ENCODE assay signal across 1 cellular context in genomic region chr2:44572196-44572900, GRCh38.
TF ChIP-seq lines count a peak whose summit lies in the region.

No MANE protein-coding gene starts in this region.

TF ChIP-seq in GM12878, 131 proteins besides CTCF, POLR2A, EP300 and RAD21 (continued from another document and continues in another):
- TF ChIP-seq, protein P1, sequence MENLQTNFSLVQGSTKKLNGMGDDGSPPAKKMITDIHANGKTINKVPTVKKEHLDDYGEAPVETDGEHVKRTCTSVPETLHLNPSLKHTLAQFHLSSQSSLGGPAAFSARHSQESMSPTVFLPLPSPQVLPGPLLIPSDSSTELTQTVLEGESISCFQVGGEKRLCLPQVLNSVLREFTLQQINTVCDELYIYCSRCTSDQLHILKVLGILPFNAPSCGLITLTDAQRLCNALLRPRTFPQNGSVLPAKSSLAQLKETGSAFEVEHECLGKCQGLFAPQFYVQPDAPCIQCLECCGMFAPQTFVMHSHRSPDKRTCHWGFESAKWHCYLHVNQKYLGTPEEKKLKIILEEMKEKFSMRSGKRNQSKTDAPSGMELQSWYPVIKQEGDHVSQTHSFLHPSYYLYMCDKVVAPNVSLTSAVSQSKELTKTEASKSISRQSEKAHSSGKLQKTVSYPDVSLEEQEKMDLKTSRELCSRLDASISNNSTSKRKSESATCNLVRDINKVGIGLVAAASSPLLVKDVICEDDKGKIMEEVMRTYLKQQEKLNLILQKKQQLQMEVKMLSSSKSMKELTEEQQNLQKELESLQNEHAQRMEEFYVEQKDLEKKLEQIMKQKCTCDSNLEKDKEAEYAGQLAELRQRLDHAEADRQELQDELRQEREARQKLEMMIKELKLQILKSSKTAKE (IDR thresholded peaks at IDR 0.05; ENCODE audit: low read depth, poor library complexity, severe bottlenecking): no peak
- no peak for TF ChIP-seq SPI1 (IDR thresholded peaks at IDR 0.05; ENCODE audit: borderline replicate concordance, insufficient read depth, low read depth, low read length)
- TF ChIP-seq FOXK2 (IDR thresholded peaks at IDR 0.05): no peak
- TF ChIP-seq, protein P2, sequence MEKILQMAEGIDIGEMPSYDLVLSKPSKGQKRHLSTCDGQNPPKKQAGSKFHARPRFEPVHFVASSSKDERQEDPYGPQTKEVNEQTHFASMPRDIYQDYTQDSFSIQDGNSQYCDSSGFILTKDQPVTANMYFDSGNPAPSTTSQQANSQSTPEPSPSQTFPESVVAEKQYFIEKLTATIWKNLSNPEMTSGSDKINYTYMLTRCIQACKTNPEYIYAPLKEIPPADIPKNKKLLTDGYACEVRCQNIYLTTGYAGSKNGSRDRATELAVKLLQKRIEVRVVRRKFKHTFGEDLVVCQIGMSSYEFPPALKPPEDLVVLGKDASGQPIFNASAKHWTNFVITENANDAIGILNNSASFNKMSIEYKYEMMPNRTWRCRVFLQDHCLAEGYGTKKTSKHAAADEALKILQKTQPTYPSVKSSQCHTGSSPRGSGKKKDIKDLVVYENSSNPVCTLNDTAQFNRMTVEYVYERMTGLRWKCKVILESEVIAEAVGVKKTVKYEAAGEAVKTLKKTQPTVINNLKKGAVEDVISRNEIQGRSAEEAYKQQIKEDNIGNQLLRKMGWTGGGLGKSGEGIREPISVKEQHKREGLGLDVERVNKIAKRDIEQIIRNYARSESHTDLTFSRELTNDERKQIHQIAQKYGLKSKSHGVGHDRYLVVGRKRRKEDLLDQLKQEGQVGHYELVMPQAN (conservative IDR thresholded peaks at IDR 0.05): no peak
- no peak for TF ChIP-seq POLR2AphosphoS2 (IDR thresholded peaks at IDR 0.05; ENCODE audit: low read depth, low read length)
- TF ChIP-seq CBX3 (IDR thresholded peaks at IDR 0.05; ENCODE audit: borderline replicate concordance, low read depth): no peak
- TF ChIP-seq BCL11A (IDR thresholded peaks at IDR 0.05; ENCODE audit: low read depth, low read length): no peak
- no peak for TF ChIP-seq NBN (IDR thresholded peaks at IDR 0.05)
- TF ChIP-seq, protein P3, sequence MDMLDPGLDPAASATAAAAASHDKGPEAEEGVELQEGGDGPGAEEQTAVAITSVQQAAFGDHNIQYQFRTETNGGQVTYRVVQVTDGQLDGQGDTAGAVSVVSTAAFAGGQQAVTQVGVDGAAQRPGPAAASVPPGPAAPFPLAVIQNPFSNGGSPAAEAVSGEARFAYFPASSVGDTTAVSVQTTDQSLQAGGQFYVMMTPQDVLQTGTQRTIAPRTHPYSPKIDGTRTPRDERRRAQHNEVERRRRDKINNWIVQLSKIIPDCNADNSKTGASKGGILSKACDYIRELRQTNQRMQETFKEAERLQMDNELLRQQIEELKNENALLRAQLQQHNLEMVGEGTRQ (IDR thresholded peaks at IDR 0.05; ENCODE audit: borderline replicate concordance, low read depth, low read length): no peak
- no peak for TF ChIP-seq RCOR1 (conservative IDR thresholded peaks at IDR 0.05; ENCODE audit: low read depth, low read length)
- no peak for TF ChIP-seq SMC3 (IDR thresholded peaks at IDR 0.05; ENCODE audit: borderline replicate concordance, low read length)
- no peak for TF ChIP-seq E4F1 (IDR thresholded peaks at IDR 0.05; ENCODE audit: borderline replicate concordance, partially characterized antibody)
- TF ChIP-seq CHD2 (IDR thresholded peaks at IDR 0.05; ENCODE audit: borderline replicate concordance, low read depth, low read length): no peak
- no peak for TF ChIP-seq RB1 (IDR thresholded peaks at IDR 0.05; ENCODE audit: borderline replicate concordance)
- peak; percentile 51 to 71; a peak in 3 of 4 replicates for TF ChIP-seq IKZF2 (IDR thresholded peaks at IDR 0.05)
- TF ChIP-seq ASH2L (IDR thresholded peaks at IDR 0.05; ENCODE audit: borderline replicate concordance, low read depth): no peak
- TF ChIP-seq JUNB (IDR thresholded peaks at IDR 0.05): peak; percentile 98
- TF ChIP-seq CREM (IDR thresholded peaks at IDR 0.05; ENCODE audit: low read depth): peak; percentile 52; the same call in 1 of the 2 replicates
- TF ChIP-seq, protein P4, sequence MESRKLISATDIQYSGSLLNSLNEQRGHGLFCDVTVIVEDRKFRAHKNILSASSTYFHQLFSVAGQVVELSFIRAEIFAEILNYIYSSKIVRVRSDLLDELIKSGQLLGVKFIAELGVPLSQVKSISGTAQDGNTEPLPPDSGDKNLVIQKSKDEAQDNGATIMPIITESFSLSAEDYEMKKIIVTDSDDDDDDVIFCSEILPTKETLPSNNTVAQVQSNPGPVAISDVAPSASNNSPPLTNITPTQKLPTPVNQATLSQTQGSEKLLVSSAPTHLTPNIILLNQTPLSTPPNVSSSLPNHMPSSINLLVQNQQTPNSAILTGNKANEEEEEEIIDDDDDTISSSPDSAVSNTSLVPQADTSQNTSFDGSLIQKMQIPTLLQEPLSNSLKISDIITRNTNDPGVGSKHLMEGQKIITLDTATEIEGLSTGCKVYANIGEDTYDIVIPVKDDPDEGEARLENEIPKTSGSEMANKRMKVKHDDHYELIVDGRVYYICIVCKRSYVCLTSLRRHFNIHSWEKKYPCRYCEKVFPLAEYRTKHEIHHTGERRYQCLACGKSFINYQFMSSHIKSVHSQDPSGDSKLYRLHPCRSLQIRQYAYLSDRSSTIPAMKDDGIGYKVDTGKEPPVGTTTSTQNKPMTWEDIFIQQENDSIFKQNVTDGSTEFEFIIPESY (IDR thresholded peaks at IDR 0.05): no peak
- TF ChIP-seq, protein P5, sequence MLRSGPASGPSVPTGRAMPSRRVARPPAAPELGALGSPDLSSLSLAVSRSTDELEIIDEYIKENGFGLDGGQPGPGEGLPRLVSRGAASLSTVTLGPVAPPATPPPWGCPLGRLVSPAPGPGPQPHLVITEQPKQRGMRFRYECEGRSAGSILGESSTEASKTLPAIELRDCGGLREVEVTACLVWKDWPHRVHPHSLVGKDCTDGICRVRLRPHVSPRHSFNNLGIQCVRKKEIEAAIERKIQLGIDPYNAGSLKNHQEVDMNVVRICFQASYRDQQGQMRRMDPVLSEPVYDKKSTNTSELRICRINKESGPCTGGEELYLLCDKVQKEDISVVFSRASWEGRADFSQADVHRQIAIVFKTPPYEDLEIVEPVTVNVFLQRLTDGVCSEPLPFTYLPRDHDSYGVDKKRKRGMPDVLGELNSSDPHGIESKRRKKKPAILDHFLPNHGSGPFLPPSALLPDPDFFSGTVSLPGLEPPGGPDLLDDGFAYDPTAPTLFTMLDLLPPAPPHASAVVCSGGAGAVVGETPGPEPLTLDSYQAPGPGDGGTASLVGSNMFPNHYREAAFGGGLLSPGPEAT (IDR thresholded peaks at IDR 0.05; ENCODE audit: low read depth): no peak
- TF ChIP-seq GABPA (IDR thresholded peaks at IDR 0.05; ENCODE audit: low read depth): 0 out of 2 replicates have a peak, but pooled peaks have one; percentile 48
- no peak for TF ChIP-seq ZBTB11 (CRISPR knock-in tag; IDR thresholded peaks at IDR 0.05)
- TF ChIP-seq CHD4 (IDR thresholded peaks at IDR 0.05): no peak
- no peak for TF ChIP-seq DPF2 (IDR thresholded peaks at IDR 0.05)
- TF ChIP-seq BRCA1 (IDR thresholded peaks at IDR 0.05; ENCODE audit: low read depth, low read length): no peak
- TF ChIP-seq BMI1 (IDR thresholded peaks at IDR 0.05; ENCODE audit: borderline replicate concordance): no peak
- no peak for TF ChIP-seq CUX1 (IDR thresholded peaks at IDR 0.05; ENCODE audit: insufficient replicate concordance, low read depth, low read length)
- no peak; the same call in 1 of the 2 replicates for TF ChIP-seq IRF4 (IDR thresholded peaks at IDR 0.05; ENCODE audit: low read depth, low read length)
- no peak for TF ChIP-seq MXI1 (IDR thresholded peaks at IDR 0.05; ENCODE audit: low read depth, low read length)
- no peak for TF ChIP-seq NRF1 (conservative IDR thresholded peaks at IDR 0.05; ENCODE audit: low read depth, low read length)
- TF ChIP-seq ZNF274 (IDR thresholded peaks at IDR 0.05; ENCODE audit: insufficient read depth, insufficient read length): no peak
- no peak for TF ChIP-seq STAT1 (conservative IDR thresholded peaks at IDR 0.05)
- TF ChIP-seq MTA2 (IDR thresholded peaks at IDR 0.05; ENCODE audit: low read depth): no peak
- no peak for TF ChIP-seq NR2F1 (conservative IDR thresholded peaks at IDR 0.05)
- TF ChIP-seq EZH2 (IDR thresholded peaks at IDR 0.05; ENCODE audit: borderline replicate concordance, control insufficient read depth, low read depth, low read length): no peak
- peak; percentile 60; the same call in 1 of the 2 replicates for TF ChIP-seq MEF2A (IDR thresholded peaks at IDR 0.05; ENCODE audit: insufficient read depth, low read depth, low read length)
- TF ChIP-seq PAX8 (IDR thresholded peaks at IDR 0.05): no peak
- no peak for TF ChIP-seq SREBF1 (IDR thresholded peaks at IDR 0.05; ENCODE audit: low read length)
- TF ChIP-seq, protein P6, sequence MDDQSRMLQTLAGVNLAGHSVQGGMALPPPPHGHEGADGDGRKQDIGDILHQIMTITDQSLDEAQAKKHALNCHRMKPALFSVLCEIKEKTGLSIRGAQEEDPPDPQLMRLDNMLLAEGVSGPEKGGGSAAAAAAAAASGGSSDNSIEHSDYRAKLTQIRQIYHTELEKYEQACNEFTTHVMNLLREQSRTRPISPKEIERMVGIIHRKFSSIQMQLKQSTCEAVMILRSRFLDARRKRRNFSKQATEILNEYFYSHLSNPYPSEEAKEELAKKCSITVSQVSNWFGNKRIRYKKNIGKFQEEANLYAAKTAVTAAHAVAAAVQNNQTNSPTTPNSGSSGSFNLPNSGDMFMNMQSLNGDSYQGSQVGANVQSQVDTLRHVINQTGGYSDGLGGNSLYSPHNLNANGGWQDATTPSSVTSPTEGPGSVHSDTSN (IDR thresholded peaks at IDR 0.05; ENCODE audit: insufficient replicate concordance, low read depth, low read length): no peak
- TF ChIP-seq YY1 (IDR thresholded peaks at IDR 0.05; ENCODE audit: low read depth, low read length): no peak
